Comparison of ENCODE assay signal across 25 cellular contexts in genomic region chr14:62158779-62159178, GRCh38.
"Had no signal": no experiment of that assay in that cellular context is flagged by ENCODE, and none has a peak within 500 bp of the region (broad histone marks: within the 10 kb centered on the region; RNA-seq: fewer than 3 reads in every experiment).

No MANE protein-coding gene starts in this region.

- H3K4me3 Mint-ChIP-seq: activated CD4-positive, alpha-beta T cell treated with anti-CD3 and anti-CD28 coated beads for 36 hours; activated CD8-positive, alpha-beta T cell treated with anti-CD3 and anti-CD28 coated beads for 36 hours; activated naive CD8-positive, alpha-beta T cell treated with anti-CD3 and anti-CD28 coated beads, Interleukin-2, amount 10 ng/mL, durations not matched to agents 7 days and 5 days; T-helper 17 cell had no signal

- H3K4me1 Mint-ChIP-seq: activated CD4-positive, alpha-beta T cell treated with anti-CD3 and anti-CD28 coated beads for 36 hours; activated naive CD8-positive, alpha-beta T cell treated with anti-CD3 and anti-CD28 coated beads, Interleukin-2, amount 10 ng/mL, durations not matched to agents 7 days and 5 days; T-helper 17 cell had no signal

- H3K27me3 ChIP-seq: MG63, Peyer's patch had no signal

- H3K4me3 ChIP-seq: adrenal gland, MG63, Peyer's patch, SJCRH30 had no signal

- H3K36me3 Mint-ChIP-seq: activated naive CD8-positive, alpha-beta T cell treated with anti-CD3 and anti-CD28 coated beads, Interleukin-2, amount 10 ng/mL, durations not matched to agents 7 days and 5 days had no signal

- H3K4me1 ChIP-seq: adrenal gland, Peyer's patch had no signal

- H3K9me3 ChIP-seq: adrenal gland, MG63, Peyer's patch, SJCRH30 had no signal

- H3K36me3 ChIP-seq: adrenal gland, MG63, Peyer's patch, SJCRH30, WERI-Rb-1 had no signal

- DNase-seq: activated CD4-positive, alpha-beta T cell treated with anti-CD3 and anti-CD28 coated beads for 36 hours; activated CD8-positive, alpha-beta memory T cell treated with anti-CD3 and anti-CD28 coated beads, Interleukin-2, amount 50 U/mL, for 48 hours; activated CD8-positive, alpha-beta T cell treated with anti-CD3 and anti-CD28 coated beads for 36 hours; activated naive CD4-positive, alpha-beta T cell treated with anti-CD3 and anti-CD28 coated beads, Interleukin-2, amount 50 U/mL, for 16 hours; activated naive CD8-positive, alpha-beta T cell treated with anti-CD3 and anti-CD28 coated beads, Interleukin-2, amount 10 ng/mL, durations not matched to agents 7 days and 5 days; activated T-cell treated with anti-CD3 and anti-CD28 coated beads, Interleukin-2, amount 50 U/mL, for 1 hour; adrenal gland; aorta; central memory CD4-positive, alpha-beta T cell; MG63; MV-4-11; NCI-H1092 treated with DMSO at 0.1 percent for 48 hours; NCI-H1417 treated with DMSO at 0.1 percent for 48 hours; NCI-H187; NCI-H446; NCI-H524; NCI-H774; NK-92 treated with Interleukin-12 subunit alpha and Interleukin-12 subunit beta, amount 100 ng/mL, for 24 hours; Peyer's patch; Right ventricle myocardium superior; T-helper 17 cell; T-helper 9 cell; WERI-Rb-1 had no signal

- H3K9me3 Mint-ChIP-seq: activated CD8-positive, alpha-beta T cell treated with anti-CD3 and anti-CD28 coated beads for 36 hours; activated naive CD8-positive, alpha-beta T cell treated with anti-CD3 and anti-CD28 coated beads, Interleukin-2, amount 10 ng/mL, durations not matched to agents 7 days and 5 days had no signal

- ATAC-seq: activated CD4-positive, alpha-beta T cell treated with anti-CD3 and anti-CD28 coated beads for 36 hours; activated CD8-positive, alpha-beta T cell treated with anti-CD3 and anti-CD28 coated beads for 36 hours; T-helper 17 cell had no signal

- H3K27ac ChIP-seq: adrenal gland, Peyer's patch, RWPE1, SJCRH30, WERI-Rb-1 had no signal

- H3K27ac Mint-ChIP-seq: activated CD4-positive, alpha-beta T cell treated with anti-CD3 and anti-CD28 coated beads for 36 hours; activated CD8-positive, alpha-beta T cell treated with anti-CD3 and anti-CD28 coated beads for 36 hours; activated naive CD8-positive, alpha-beta T cell treated with anti-CD3 and anti-CD28 coated beads, Interleukin-2, amount 10 ng/mL, durations not matched to agents 7 days and 5 days; T-helper 17 cell had no signal
